ENCODE assay signal across 1 cellular context in the genomic region with DNA sequence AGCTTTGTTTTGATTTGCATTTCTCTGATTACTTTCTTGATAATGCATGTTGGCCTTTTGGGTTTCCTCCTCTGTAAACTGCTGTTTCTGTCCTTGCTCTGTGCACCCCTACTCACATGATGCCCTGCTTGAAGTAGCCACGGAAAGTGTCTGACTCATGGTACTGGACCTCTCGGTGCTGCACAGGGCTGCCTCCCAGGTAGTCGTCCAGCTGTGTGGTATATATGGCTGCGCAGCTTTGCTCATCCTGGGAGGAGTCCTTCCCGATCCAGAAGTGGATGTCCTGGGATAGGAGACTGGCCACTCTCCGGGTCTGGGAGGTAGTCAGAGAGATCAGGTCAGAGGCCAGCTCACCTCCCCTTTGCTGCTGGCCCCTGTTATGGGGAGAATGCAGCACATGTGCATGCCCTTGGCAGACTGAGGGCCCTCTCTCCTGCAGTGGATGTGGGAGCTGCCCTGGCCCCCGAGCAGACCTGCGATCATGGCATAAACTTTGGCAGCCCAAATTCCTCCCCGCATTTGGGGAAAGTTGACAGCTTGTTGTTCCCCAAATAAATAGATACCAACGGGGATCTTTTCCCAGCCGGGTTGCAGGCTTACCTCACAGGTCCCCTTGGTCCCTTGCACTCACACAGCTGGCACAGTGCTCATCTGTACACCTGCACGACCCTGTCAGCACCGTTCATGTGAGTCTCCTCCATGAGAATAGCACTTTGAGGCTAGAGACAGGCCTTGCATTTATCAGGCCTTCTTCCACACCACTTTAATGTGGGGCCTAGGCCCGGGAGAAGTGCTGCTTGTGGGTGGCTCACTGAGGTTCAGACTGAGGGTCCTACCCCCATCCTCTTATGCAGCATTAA.
TF ChIP-seq lines count a peak whose summit lies in the region.

No MANE protein-coding gene starts in this region.

TF ChIP-seq in HepG2, 621 proteins besides CTCF, POLR2A, EP300 and RAD21:
- TF ChIP-seq SOX13 (IDR thresholded peaks at IDR 0.05) (no peak), SOX13 (CRISPR knock-in tag; conservative IDR thresholded peaks at IDR 0.05 in 1 of 2, IDR thresholded peaks at IDR 0.05 in 1 of 2) (no peak), HHEX (CRISPR knock-in tag; IDR thresholded peaks at IDR 0.05) (no peak), NR2F1 (CRISPR knock-in tag; IDR thresholded peaks at IDR 0.05) (no peak), ZNF772 (CRISPR knock-in tag; IDR thresholded peaks at IDR 0.05) (no peak), EEA1 (CRISPR knock-in tag; IDR thresholded peaks at IDR 0.05; ENCODE audit: borderline replicate concordance) (0 out of 2 replicates have a peak, but pooled peaks have one; percentile 7)
- TF ChIP-seq, protein P1, sequence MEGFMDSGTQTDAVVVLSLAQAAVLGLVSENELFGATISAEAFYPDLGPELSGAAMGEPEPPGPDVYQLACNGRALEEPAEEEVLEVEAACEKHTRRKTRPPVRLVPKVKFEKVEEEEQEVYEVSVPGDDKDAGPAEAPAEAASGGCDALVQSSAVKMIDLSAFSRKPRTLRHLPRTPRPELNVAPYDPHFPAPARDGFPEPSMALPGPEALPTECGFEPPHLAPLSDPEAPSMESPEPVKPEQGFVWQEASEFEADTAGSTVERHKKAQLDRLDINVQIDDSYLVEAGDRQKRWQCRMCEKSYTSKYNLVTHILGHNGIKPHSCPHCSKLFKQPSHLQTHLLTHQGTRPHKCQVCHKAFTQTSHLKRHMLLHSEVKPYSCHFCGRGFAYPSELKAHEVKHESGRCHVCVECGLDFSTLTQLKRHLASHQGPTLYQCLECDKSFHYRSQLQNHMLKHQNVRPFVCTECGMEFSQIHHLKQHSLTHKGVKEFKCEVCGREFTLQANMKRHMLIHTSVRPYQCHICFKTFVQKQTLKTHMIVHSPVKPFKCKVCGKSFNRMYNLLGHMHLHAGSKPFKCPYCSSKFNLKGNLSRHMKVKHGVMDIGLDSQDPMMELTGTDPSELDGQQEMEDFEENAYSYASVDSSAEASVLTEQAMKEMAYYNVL (CRISPR knock-in tag; IDR thresholded peaks at IDR 0.05; ENCODE audit: borderline replicate concordance) = no peak
- TF ChIP-seq, protein P2, sequence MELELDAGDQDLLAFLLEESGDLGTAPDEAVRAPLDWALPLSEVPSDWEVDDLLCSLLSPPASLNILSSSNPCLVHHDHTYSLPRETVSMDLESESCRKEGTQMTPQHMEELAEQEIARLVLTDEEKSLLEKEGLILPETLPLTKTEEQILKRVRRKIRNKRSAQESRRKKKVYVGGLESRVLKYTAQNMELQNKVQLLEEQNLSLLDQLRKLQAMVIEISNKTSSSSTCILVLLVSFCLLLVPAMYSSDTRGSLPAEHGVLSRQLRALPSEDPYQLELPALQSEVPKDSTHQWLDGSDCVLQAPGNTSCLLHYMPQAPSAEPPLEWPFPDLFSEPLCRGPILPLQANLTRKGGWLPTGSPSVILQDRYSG (CRISPR knock-in tag; IDR thresholded peaks at IDR 0.05) = no peak
- TF ChIP-seq, protein P3, sequence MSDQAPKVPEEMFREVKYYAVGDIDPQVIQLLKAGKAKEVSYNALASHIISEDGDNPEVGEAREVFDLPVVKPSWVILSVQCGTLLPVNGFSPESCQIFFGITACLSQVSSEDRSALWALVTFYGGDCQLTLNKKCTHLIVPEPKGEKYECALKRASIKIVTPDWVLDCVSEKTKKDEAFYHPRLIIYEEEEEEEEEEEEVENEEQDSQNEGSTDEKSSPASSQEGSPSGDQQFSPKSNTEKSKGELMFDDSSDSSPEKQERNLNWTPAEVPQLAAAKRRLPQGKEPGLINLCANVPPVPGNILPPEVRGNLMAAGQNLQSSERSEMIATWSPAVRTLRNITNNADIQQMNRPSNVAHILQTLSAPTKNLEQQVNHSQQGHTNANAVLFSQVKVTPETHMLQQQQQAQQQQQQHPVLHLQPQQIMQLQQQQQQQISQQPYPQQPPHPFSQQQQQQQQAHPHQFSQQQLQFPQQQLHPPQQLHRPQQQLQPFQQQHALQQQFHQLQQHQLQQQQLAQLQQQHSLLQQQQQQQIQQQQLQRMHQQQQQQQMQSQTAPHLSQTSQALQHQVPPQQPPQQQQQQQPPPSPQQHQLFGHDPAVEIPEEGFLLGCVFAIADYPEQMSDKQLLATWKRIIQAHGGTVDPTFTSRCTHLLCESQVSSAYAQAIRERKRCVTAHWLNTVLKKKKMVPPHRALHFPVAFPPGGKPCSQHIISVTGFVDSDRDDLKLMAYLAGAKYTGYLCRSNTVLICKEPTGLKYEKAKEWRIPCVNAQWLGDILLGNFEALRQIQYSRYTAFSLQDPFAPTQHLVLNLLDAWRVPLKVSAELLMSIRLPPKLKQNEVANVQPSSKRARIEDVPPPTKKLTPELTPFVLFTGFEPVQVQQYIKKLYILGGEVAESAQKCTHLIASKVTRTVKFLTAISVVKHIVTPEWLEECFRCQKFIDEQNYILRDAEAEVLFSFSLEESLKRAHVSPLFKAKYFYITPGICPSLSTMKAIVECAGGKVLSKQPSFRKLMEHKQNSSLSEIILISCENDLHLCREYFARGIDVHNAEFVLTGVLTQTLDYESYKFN (CRISPR knock-in tag; conservative IDR thresholded peaks at IDR 0.05) = no peak
